18 cellular contexts compared by ENCODE assay signal in genomic region chr4:3636628-3637320, GRCh38.
DNase-seq lines count a peak whose midpoint lies in the region; ATAC-seq and TF ChIP-seq lines count a peak whose summit lies in the region.
"Had no signal": no experiment of that assay in that cellular context is flagged by ENCODE, and none has a peak within 500 bp of the region (broad histone marks: within the 10 kb centered on the region; RNA-seq: fewer than 3 reads in every experiment).

No MANE protein-coding gene starts in this region.

- peaks cover 17% of the 10 kb centered on the region for H3K4me1 Mint-ChIP-seq in chondrocyte (ENCODE audit: low read depth)
- H3K4me1 Mint-ChIP-seq in activated T-cell treated with anti-CD3 and anti-CD28 coated beads, Interleukin-2, amount 50 U/mL, for 72 hours (ENCODE audit: low read depth) = no peaks in the 10 kb centered on the region
- H3K4me1 Mint-ChIP-seq: CD14-positive monocyte had no signal

- no peak overlapping the region for H3K4me3 ChIP-seq in heart right ventricle
- no peak overlapping the region for H3K4me3 ChIP-seq in osteoblast (ENCODE audit: insufficient read depth, low read length)
- H3K4me3 ChIP-seq in vagina = no peak overlapping the region
- no peak overlapping the region for H3K4me3 ChIP-seq in HAP-1

- TF ChIP-seq CTCF in heart right ventricle (IDR thresholded peaks at IDR 0.05) = no peak
- TF ChIP-seq CTCF in chondrocyte (IDR thresholded peaks at IDR 0.05) = no peak
- no peak for TF ChIP-seq CTCF in osteoblast (IDR thresholded peaks at IDR 0.05; ENCODE audit: extremely low read depth, low read depth, low read length)
- no peak for TF ChIP-seq CTCF in vagina (IDR thresholded peaks at IDR 0.05)

- peak; percentile 10 for DNase-seq in Right ventricle myocardium superior
- no peak for DNase-seq in heart right ventricle
- peak; percentile 65 for DNase-seq in chondrocyte (ENCODE audit: low spot score)
- peak; percentile 70 for DNase-seq in osteoblast (ENCODE audit: insufficient read length, low spot score, missing footprints)
- DNase-seq in vagina (ENCODE audit: extremely low spot score in 2 of 2) = no peak
- no peak for DNase-seq in inferior parietal cortex (ENCODE audit: extremely low spot score)
- no peak for DNase-seq in activated T-cell treated with anti-CD3 and anti-CD28 coated beads, Interleukin-2, amount 50 U/mL, for 72 hours
- DNase-seq in HAP-1 (ENCODE audit: low spot score in 2 of 2) = no peak
- DNase-seq: ACHN; Caco-2; CD8-positive, alpha-beta T cell; DND-41; GDM1; GOT3; H9; HFFc6 had no signal

- H3K27me3 Mint-ChIP-seq in chondrocyte (ENCODE audit: low read depth) = peaks cover 9% of the 10 kb centered on the region
- H3K27me3 Mint-ChIP-seq in activated T-cell treated with anti-CD3 and anti-CD28 coated beads, Interleukin-2, amount 50 U/mL, for 72 hours (ENCODE audit: low read depth) = peaks cover 5% of the 10 kb centered on the region

- in situ Hi-C loops in HAP-1 (cut with MboI; ENCODE audit: low sequenced_read_pairs) = no loop called here

- H3K4me1 ChIP-seq in heart right ventricle = no peaks in the 10 kb centered on the region
- H3K4me1 ChIP-seq in osteoblast (ENCODE audit: insufficient read depth, low read length) = peaks cover 16% of the 10 kb centered on the region
- H3K4me1 ChIP-seq in vagina = peaks cover 23% of the 10 kb centered on the region
- H3K4me1 ChIP-seq in HAP-1 = no peaks in the 10 kb centered on the region
- H3K4me1 ChIP-seq: Caco-2 had no signal

- H2AFZ ChIP-seq in osteoblast (ENCODE audit: low read length) = no peak overlapping the region

- peaks cover 0 to 19% (median 3%) of the 10 kb centered on the region in 7 donors for H3K27me3 ChIP-seq in heart right ventricle
- peaks cover 4% of the 10 kb centered on the region for H3K27me3 ChIP-seq in osteoblast (ENCODE audit: insufficient read depth, low read length)
- H3K27me3 ChIP-seq in vagina = no peaks in the 10 kb centered on the region
- peaks cover 11% of the 10 kb centered on the region for H3K27me3 ChIP-seq in HAP-1 (ENCODE audit: low read depth)

- no peaks in the 10 kb centered on the region for H3K36me3 Mint-ChIP-seq in chondrocyte (ENCODE audit: low read depth)
- H3K36me3 Mint-ChIP-seq in activated T-cell treated with anti-CD3 and anti-CD28 coated beads, Interleukin-2, amount 50 U/mL, for 72 hours (ENCODE audit: insufficient read depth in 2 of 2) = no peaks in the 10 kb centered on the region
- H3K36me3 Mint-ChIP-seq: CD14-positive monocyte; CD8-positive, alpha-beta T cell had no signal

- no peak for TF ChIP-seq POLR2A in vagina (IDR thresholded peaks at IDR 0.05)

- H3K4me3 Mint-ChIP-seq in chondrocyte (ENCODE audit: unreplicated experiment) = no peak overlapping the region
- H3K4me3 Mint-ChIP-seq in activated T-cell treated with anti-CD3 and anti-CD28 coated beads, Interleukin-2, amount 50 U/mL, for 72 hours = no peak overlapping the region
- H3K4me3 Mint-ChIP-seq: CD14-positive monocyte; CD8-positive, alpha-beta T cell; H9; HFFc6 had no signal

- H3K9me3 ChIP-seq in heart right ventricle (peaks cover 0 to 5% (median 0%) of the 10 kb centered on the region in 11 donors), osteoblast (ENCODE audit: low read depth, low read length) (no peaks in the 10 kb centered on the region), vagina (no peaks in the 10 kb centered on the region), HAP-1 (no peaks in the 10 kb centered on the region; the same call in 1 of the 2 replicates)
- H3K9me3 ChIP-seq: Caco-2 had no signal

- H3K27ac ChIP-seq in heart right ventricle (no peak overlapping the region), osteoblast (ENCODE audit: low read depth, low read length) (no peak overlapping the region), vagina (peak overlapping the region; percentile 68)

- H3K27ac Mint-ChIP-seq in chondrocyte (ENCODE audit: unreplicated experiment) = no peak overlapping the region
- H3K27ac Mint-ChIP-seq in activated T-cell treated with anti-CD3 and anti-CD28 coated beads, Interleukin-2, amount 50 U/mL, for 72 hours = no peak overlapping the region
- H3K27ac Mint-ChIP-seq: CD8-positive, alpha-beta T cell; H9; HFFc6 had no signal

- intact Hi-C loops in Right ventricle myocardium superior (cut with DNase I) = no loop called here
- intact Hi-C loops in heart right ventricle (cut with DNase I) = no loop called here
- intact Hi-C loops in vagina (cut with DNase I) = loop anchor here (5.0 kb wide), 1 partner anchor 131 kb away; the partner anchor contains the start of gene ADRA2C

- H3K36me3 ChIP-seq in heart right ventricle (no peaks in the 10 kb centered on the region), osteoblast (ENCODE audit: insufficient read depth, low read length) (no peaks in the 10 kb centered on the region), vagina (no peaks in the 10 kb centered on the region), HAP-1 (replicated peaks) (no peaks in the 10 kb centered on the region)

- 88 to 89% methylated on average over 12 of the region's 12 CpGs for WGBS in heart right ventricle, 2 donors

- no peaks in the 10 kb centered on the region for H3K79me2 ChIP-seq in osteoblast (ENCODE audit: insufficient read depth, low read length)

- no peak overlapping the region for H3K4me2 ChIP-seq in osteoblast (ENCODE audit: insufficient read depth, low read length)

- H4K20me1 ChIP-seq in osteoblast (ENCODE audit: insufficient read depth, low read length) = no peaks in the 10 kb centered on the region

- ATAC-seq in Right ventricle myocardium superior (ENCODE audit: poor library complexity) (no peak), heart right ventricle (no peak)
- no peak for ATAC-seq in activated T-cell treated with anti-CD3 and anti-CD28 coated beads, Interleukin-2, amount 50 U/mL, for 72 hours (replicated peaks in 1 of 2)
- ATAC-seq: CD8-positive, alpha-beta T cell; HepG2 had no signal

- peaks cover 3% of the 10 kb centered on the region for H3K9me3 Mint-ChIP-seq in chondrocyte (ENCODE audit: low read depth)
- H3K9me3 Mint-ChIP-seq in activated T-cell treated with anti-CD3 and anti-CD28 coated beads, Interleukin-2, amount 50 U/mL, for 72 hours = peaks cover 0 to 3% of the 10 kb centered on the region in 2 donors
- H3K9me3 Mint-ChIP-seq: CD8-positive, alpha-beta T cell; HFFc6 had no signal

Comparison
In these comparisons a context has a peak if more than half of its experiments do, and no peak if none do; other contexts are left out.
1. DNase-seq: peak in Right ventricle myocardium superior (single experiment), chondrocyte (single experiment) and osteoblast (single experiment); none in heart right ventricle (0 of 2), vagina (0 of 2), inferior parietal cortex (single experiment), activated T-cell treated with anti-CD3 and anti-CD28 coated beads, Interleukin-2, amount 50 U/mL, for 72 hours (0 of 2) and HAP-1 (0 of 2).